23 cellular contexts compared by ENCODE assay signal in the genomic region with DNA sequence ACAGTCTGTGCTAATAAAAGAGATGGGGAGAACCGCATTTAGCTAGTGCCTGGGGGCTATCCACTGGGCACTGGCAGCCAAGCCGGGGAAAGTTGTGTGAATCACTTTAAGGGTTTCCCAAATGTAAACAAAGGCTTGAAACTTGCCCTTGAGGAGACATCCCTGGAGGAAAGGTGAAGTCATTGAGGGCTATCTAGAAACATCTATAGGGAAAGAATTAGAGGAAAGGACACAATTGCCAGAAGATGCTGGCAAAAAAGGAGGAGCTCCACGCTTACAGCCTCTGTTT. TPM values are rescaled to one million over a fixed set of nuclear protein-coding genes. Genes with fewer than 3 reads are reported as not detected.
DNase-seq lines count a peak whose midpoint lies in the region; TF ChIP-seq lines count a peak whose summit lies in the region.
"Had no signal": no experiment of that assay in that cellular context is flagged by ENCODE, and none has a peak within 500 bp of the region (broad histone marks: within the 10 kb centered on the region; RNA-seq: fewer than 3 reads in every experiment).

No MANE protein-coding gene starts in this region.

- H3K36me3 ChIP-seq in mammary epithelial cell (ENCODE audit: insufficient read depth, low read length) (no peaks in the 10 kb centered on the region), mesendoderm (ENCODE audit: control insufficient read depth, insufficient read depth, low read length) (no peaks in the 10 kb centered on the region), H7 (replicated peaks; ENCODE audit: control insufficient read depth, insufficient read depth, low read length) (no peaks in the 10 kb centered on the region)
- H3K36me3 ChIP-seq: right atrium auricular region had no signal

- no peak overlapping the region for H2BK15ac ChIP-seq in mesendoderm (replicated peaks; ENCODE audit: low read depth)

- CTCF ChIA-PET in mammary epithelial cell (lab: Charles Lee; ENCODE audit: low non-redundant PET), result no interaction called here

- H3K4me2 ChIP-seq in mammary epithelial cell (ENCODE audit: insufficient read depth, low read depth, low read length), result no peak overlapping the region
- no peak overlapping the region for H3K4me2 ChIP-seq in mesendoderm (ENCODE audit: low read length)

- no TSS peak for BruUV-seq in mammary epithelial cell (replicated peaks; lab: Mats Ljungman, UMichigan)

- no peak overlapping the region for H3K4ac ChIP-seq in mesendoderm (ENCODE audit: low read depth, low read length)

- no peak overlapping the region for H2BK120ac ChIP-seq in mesendoderm (ENCODE audit: low read depth, low read length)

- H3K27me3 ChIP-seq in mammary epithelial cell (ENCODE audit: insufficient read depth, low read length), result no peaks in the 10 kb centered on the region
- H3K27me3 ChIP-seq in mesendoderm (ENCODE audit: insufficient read depth, low read length, poor library complexity), result no peaks in the 10 kb centered on the region
- H3K27me3 ChIP-seq in H7 (ENCODE audit: control insufficient read depth, insufficient read depth, low read length), result no peaks in the 10 kb centered on the region; the same call in 1 of the 2 replicates
- H3K27me3 ChIP-seq: right atrium auricular region had no signal

- TF ChIP-seq CTCF in GM13977 (IDR thresholded peaks at IDR 0.05; ENCODE audit: extremely low read depth, insufficient read depth, missing control alignments), result no peak
- no peak for TF ChIP-seq CTCF in mammary epithelial cell (conservative IDR thresholded peaks at IDR 0.05 in 1 of 2, IDR thresholded peaks at IDR 0.05 in 1 of 2; ENCODE audit: extremely low read depth in 1 of 2, insufficient read depth in 1 of 2, low read depth in 1 of 2, low read length in 2 of 2)

- H3K27ac ChIP-seq in mammary epithelial cell (ENCODE audit: insufficient read depth, low read depth, low read length) (no peak overlapping the region), mesendoderm (ENCODE audit: low read depth, low read length) (no peak overlapping the region)
- H3K27ac ChIP-seq: right atrium auricular region had no signal

- H2BK5ac ChIP-seq in mesendoderm (ENCODE audit: low read length), result no peak overlapping the region

- H4K8ac ChIP-seq in mesendoderm (ENCODE audit: low read depth, low read length), result no peak overlapping the region

- H3K79me2 ChIP-seq in mammary epithelial cell (ENCODE audit: insufficient read depth, low read length), result no peaks in the 10 kb centered on the region
- no peaks in the 10 kb centered on the region for H3K79me2 ChIP-seq in mesendoderm (ENCODE audit: control insufficient read depth, insufficient read depth, low read length)

- DNase-seq in GM13977 (ENCODE audit: low spot score) (peak; percentile 6), M059J (ENCODE audit: low read depth) (peak; percentile 92), mammary epithelial cell (peak; percentile 57), mesendoderm (peak; percentile 34), H7 (no peak), NCI-H146 treated with DMSO at 0.1 percent for 48 hours (lab: John Stamatoyannopoulos, UW; ENCODE audit: unreplicated experiment) (no peak)
- no peak for DNase-seq in activated CD8-positive, alpha-beta memory T cell treated with anti-CD3 and anti-CD28 coated beads, Interleukin-2, amount 50 U/mL, for 4 hours
- DNase-seq in activated effector memory CD4-positive, alpha-beta T cell treated with Interleukin-2 at 50 U/mL for 16 hours, result no peak
- DNase-seq: activated CD4-positive, alpha-beta T cell treated with anti-CD3 and anti-CD28 coated beads, Interleukin-2, amount 50 U/mL, for 4 hours; AML-193; amniotic stem cell; central memory CD4-positive, alpha-beta T cell; erythroblast; hypothalamus; KG1; naive thymus-derived CD4-positive, alpha-beta T cell; NCI-H2029; NCI-H524; SIG-M5; stimulated activated CD4-positive, alpha-beta T cell treated with anti-CD3 and anti-CD28 coated beads, Interleukin-15, amount 100 ng/mL, for 24 hours; T-helper 2 cell had no signal

- H3K56ac ChIP-seq in mesendoderm (ENCODE audit: low read length), result no peak overlapping the region

- intact Hi-C loops in mammary epithelial cell (cut with micrococcal nuclease), result no loop called here

- H3K4me3 ChIP-seq in mammary epithelial cell (replicated peaks in 1 of 3; ENCODE audit: insufficient read depth in 1 of 3, low read depth in 2 of 3, low read length in 3 of 3) (no peak overlapping the region), mesendoderm (ENCODE audit: low read length) (no peak overlapping the region), H7 (ENCODE audit: insufficient read depth, low read depth, low read length) (no peak overlapping the region)
- H3K4me3 ChIP-seq: right atrium auricular region had no signal

- dilution Hi-C loops in mammary epithelial cell (cut with HindIII; ENCODE audit: low sequenced_read_pairs), result no loop called here

- H4K20me1 ChIP-seq in mammary epithelial cell (ENCODE audit: insufficient read depth, low read length), result no peaks in the 10 kb centered on the region

- in situ Hi-C loops in GM13977 (cut with MboI; ENCODE audit: low pct_unique_long_range_greater_than_20kb, low sequenced_read_pairs, unreplicated experiment), result no loop called here
- in situ Hi-C loops in mammary epithelial cell (cut with MboI; ENCODE audit: low sequenced_read_pairs in 2 of 2), result loop anchor here in 1 of 2 donors (25.0 kb wide), 1 partner anchor 513 kb away; no protein-coding TSS in a partner anchor

- 8% methylated on average over 2 of the region's 3 CpGs for WGBS in mammary epithelial cell (ENCODE audit: low coverage, missing lambda C conversion rate)
- WGBS in mesendoderm (ENCODE audit: extremely low coverage, insufficient coverage, low lambda C conversion rate), result no CpG with 5 or more reads among the region's 3 CpGs

- no peak overlapping the region for H3K18ac ChIP-seq in mesendoderm (ENCODE audit: low read length)

- H3K9ac ChIP-seq in mammary epithelial cell (ENCODE audit: insufficient read depth, low read length) (no peak overlapping the region), mesendoderm (ENCODE audit: low read length) (no peak overlapping the region)

- no peaks in the 10 kb centered on the region for H3K79me1 ChIP-seq in mesendoderm (ENCODE audit: low read length)

- H3K9me3 ChIP-seq in mammary epithelial cell (replicated peaks; ENCODE audit: insufficient read depth, low read length), result no peaks in the 10 kb centered on the region
- H3K9me3 ChIP-seq: right atrium auricular region had no signal

- H4K5ac ChIP-seq in mesendoderm (ENCODE audit: low read length), result no peak overlapping the region

- no peak overlapping the region for H2AFZ ChIP-seq in mammary epithelial cell (ENCODE audit: low read depth, low read length)

- no peak overlapping the region for H2AK5ac ChIP-seq in mesendoderm (ENCODE audit: low read length)

- no peak overlapping the region for H3K23ac ChIP-seq in mesendoderm (ENCODE audit: low read length)

- H3K4me1 ChIP-seq in mammary epithelial cell (ENCODE audit: insufficient read depth, low read length), result no peaks in the 10 kb centered on the region
- H3K4me1 ChIP-seq in mesendoderm (ENCODE audit: control insufficient read depth, low read depth, low read length), result no peaks in the 10 kb centered on the region
- H3K4me1 ChIP-seq: right atrium auricular region had no signal

RNA-seq across cellular contexts. Expression of a gene that starts 8.9 kb away (rescaled TPM):
- total RNA-seq in M059J (2014; rRNA removed; shearing (Covaris generic)), result 0.49 and 1.7 TPM in 2 replicates
- 1 to 10 TPM in 1 of 2 donors, under 1 TPM in 1; 0.87 to 2.0 TPM for total RNA-seq in mammary epithelial cell
- 1.1 TPM for polyA plus RNA-seq in mammary epithelial cell
- not detected for polyA minus RNA-seq in mammary epithelial cell
- polyA plus RNA-seq in mesendoderm (2013, experiment 1 of 2), result 3.3 TPM
- 3.3 TPM for polyA plus RNA-seq in mesendoderm (2013, experiment 2 of 2)
- 3.8 and 4.3 TPM in 2 replicates for total RNA-seq in H7 (2014; rRNA removed; shearing (Covaris generic))
- polyA plus RNA-seq: keratinocyte had no signal

Comparison
In these comparisons a context has a peak if more than half of its experiments do, and no peak if none do; other contexts are left out.
1. DNase-seq: peak in GM13977 (single experiment), M059J (single experiment), mammary epithelial cell (single experiment) and mesendoderm (single experiment); none in activated CD8-positive, alpha-beta memory T cell treated with anti-CD3 and anti-CD28 coated beads, Interleukin-2, amount 50 U/mL, for 4 hours (single experiment), H7 (single experiment), activated effector memory CD4-positive, alpha-beta T cell treated with Interleukin-2 at 50 U/mL for 16 hours (single experiment) and NCI-H146 treated with DMSO at 0.1 percent for 48 hours (single experiment).